31 cellular contexts compared by ENCODE assay signal in genomic region chr5:32110081-32110696, GRCh38.
"Had no signal": no experiment of that assay in that cellular context is flagged by ENCODE, and none has a peak within 500 bp of the region (broad histone marks: within the 10 kb centered on the region; RNA-seq: fewer than 3 reads in every experiment).

No MANE protein-coding gene starts in this region.

- H3K4me3 Mint-ChIP-seq: activated CD4-positive, alpha-beta T cell treated with anti-CD3 and anti-CD28 coated beads for 36 hours; activated CD8-positive, alpha-beta memory T cell treated with anti-CD3 and anti-CD28 coated beads, Interleukin-2, amount 10 ng/mL, durations not matched to agents 7 days and 5 days; activated CD8-positive, alpha-beta T cell treated with anti-CD3 and anti-CD28 coated beads, Interleukin-2, amount 10 ng/mL, durations not matched to agents 7 days and 5 days; activated naive CD8-positive, alpha-beta T cell; brain; central memory CD8-positive, alpha-beta T cell; dendritic cell treated with granulocyte-macrophage colony-stimulating factor and Interleukin-4, amounts not matched to agents 40 ng/mL and 50 ng/mL, for 4 days; nephron; stimulated activated naive B cell treated with anti-CD40 and anti-IgM and Interleukin-4, amounts not matched to agents 10 μg/mL and 1 μg/mL and 100 μg/mL, for 72 hours; T-helper 2 cell treated with Interferon-gamma antibody and Interleukin-4, amounts not matched to agents 5 μg/mL and 100 μg/mL, for 36 hours had no signal

- H3K27ac Mint-ChIP-seq: activated CD8-positive, alpha-beta memory T cell treated with anti-CD3 and anti-CD28 coated beads, Interleukin-2, amount 10 ng/mL, durations not matched to agents 7 days and 5 days; nephron; T-helper 2 cell treated with Interferon-gamma antibody and Interleukin-4, amounts not matched to agents 5 μg/mL and 100 μg/mL, for 36 hours had no signal

- H3K4me3 ChIP-seq: ascending aorta, heart left ventricle, lower lobe of right lung, stomach, tibial nerve had no signal

- H3K9me3 ChIP-seq: ascending aorta, heart left ventricle, lower lobe of right lung, stomach, tibial nerve had no signal

- H3K27ac ChIP-seq: ascending aorta, heart left ventricle, lower lobe of right lung, stomach had no signal

- H3K27me3 Mint-ChIP-seq: activated CD4-positive, alpha-beta T cell treated with anti-CD3 and anti-CD28 coated beads for 36 hours; activated CD8-positive, alpha-beta memory T cell treated with anti-CD3 and anti-CD28 coated beads, Interleukin-2, amount 10 ng/mL, durations not matched to agents 7 days and 5 days; activated naive CD8-positive, alpha-beta T cell; brain; central memory CD8-positive, alpha-beta T cell; dendritic cell treated with granulocyte-macrophage colony-stimulating factor and Interleukin-4, amounts not matched to agents 40 ng/mL and 50 ng/mL, for 4 days; progenitor cell of endocrine pancreas; stimulated activated naive B cell treated with anti-CD40 and anti-IgM and Interleukin-4, amounts not matched to agents 10 μg/mL and 1 μg/mL and 100 μg/mL, for 72 hours had no signal

- H3K4me1 Mint-ChIP-seq: activated CD4-positive, alpha-beta T cell treated with anti-CD3 and anti-CD28 coated beads for 36 hours; brain; nephron had no signal

- ATAC-seq: activated CD4-positive, alpha-beta T cell treated with anti-CD3 and anti-CD28 coated beads for 36 hours; activated CD8-positive, alpha-beta memory T cell treated with anti-CD3 and anti-CD28 coated beads, Interleukin-2, amount 10 ng/mL, durations not matched to agents 7 days and 5 days; activated CD8-positive, alpha-beta T cell treated with anti-CD3 and anti-CD28 coated beads, Interleukin-2, amount 10 ng/mL, durations not matched to agents 7 days and 5 days; heart left ventricle; left lobe of liver; lower lobe of right lung; sciatic nerve; stimulated activated naive B cell treated with anti-CD40 and anti-IgM and Interleukin-4, amounts not matched to agents 10 μg/mL and 1 μg/mL and 100 μg/mL, for 72 hours had no signal

- H3K4me1 ChIP-seq: ascending aorta, lower lobe of right lung, tibial nerve had no signal

- DNase-seq: activated CD4-positive, alpha-beta T cell treated with anti-CD3 and anti-CD28 coated beads for 36 hours; activated CD4-positive, CD25-positive, alpha-beta regulatory T cell; activated CD8-positive, alpha-beta memory T cell treated with anti-CD3 and anti-CD28 coated beads, Interleukin-2, amount 10 ng/mL, durations not matched to agents 7 days and 5 days; activated CD8-positive, alpha-beta T cell treated with anti-CD3 and anti-CD28 coated beads, Interleukin-2, amount 10 ng/mL, durations not matched to agents 7 days and 5 days; activated naive CD4-positive, alpha-beta T cell treated with Interleukin-2 at 50 U/mL for 16 hours; activated T-cell treated with anti-CD3 and anti-CD28 coated beads, Interleukin-2, amount 50 U/mL, for 48 hours; effector CD8-positive, alpha-beta T cell; erythroblast; heart left ventricle; hypothalamus; kidney glomerular epithelial cell; lower lobe of right lung; mesendoderm; small intestine; stimulated activated CD4-positive, alpha-beta T cell treated with anti-CD3 and anti-CD28 coated beads, Interleukin-1b, Interleukin-23, amount 100 ng/mL, for 48 hours; stimulated activated CD4-positive, alpha-beta T cell treated with anti-CD3 and anti-CD28 coated beads, Interleukin-4, amount 100 ng/mL, for 4 hours; stimulated activated CD8-positive, alpha-beta memory T cell treated with anti-CD3 and anti-CD28 coated beads, Interleukin-4, amount 100 ng/mL, for 48 hours; stimulated activated naive B cell treated with anti-CD40 and anti-IgM and Interleukin-4, amounts not matched to agents 10 μg/mL and 1 μg/mL and 100 μg/mL, for 72 hours; stomach; T-helper 1 cell had no signal

- H3K9me3 Mint-ChIP-seq: brain; central memory CD8-positive, alpha-beta T cell; dendritic cell treated with granulocyte-macrophage colony-stimulating factor and Interleukin-4, amounts not matched to agents 40 ng/mL and 50 ng/mL, for 4 days; nephron; stimulated activated naive B cell treated with anti-CD40 and anti-IgM and Interleukin-4, amounts not matched to agents 10 μg/mL and 1 μg/mL and 100 μg/mL, for 72 hours; T-helper 2 cell treated with Interferon-gamma antibody and Interleukin-4, amounts not matched to agents 5 μg/mL and 100 μg/mL, for 36 hours had no signal

- H3K27me3 ChIP-seq: ascending aorta, heart left ventricle, stomach, tibial nerve had no signal
